ENCODE assay signal across 9 cellular contexts in the genomic region with DNA sequence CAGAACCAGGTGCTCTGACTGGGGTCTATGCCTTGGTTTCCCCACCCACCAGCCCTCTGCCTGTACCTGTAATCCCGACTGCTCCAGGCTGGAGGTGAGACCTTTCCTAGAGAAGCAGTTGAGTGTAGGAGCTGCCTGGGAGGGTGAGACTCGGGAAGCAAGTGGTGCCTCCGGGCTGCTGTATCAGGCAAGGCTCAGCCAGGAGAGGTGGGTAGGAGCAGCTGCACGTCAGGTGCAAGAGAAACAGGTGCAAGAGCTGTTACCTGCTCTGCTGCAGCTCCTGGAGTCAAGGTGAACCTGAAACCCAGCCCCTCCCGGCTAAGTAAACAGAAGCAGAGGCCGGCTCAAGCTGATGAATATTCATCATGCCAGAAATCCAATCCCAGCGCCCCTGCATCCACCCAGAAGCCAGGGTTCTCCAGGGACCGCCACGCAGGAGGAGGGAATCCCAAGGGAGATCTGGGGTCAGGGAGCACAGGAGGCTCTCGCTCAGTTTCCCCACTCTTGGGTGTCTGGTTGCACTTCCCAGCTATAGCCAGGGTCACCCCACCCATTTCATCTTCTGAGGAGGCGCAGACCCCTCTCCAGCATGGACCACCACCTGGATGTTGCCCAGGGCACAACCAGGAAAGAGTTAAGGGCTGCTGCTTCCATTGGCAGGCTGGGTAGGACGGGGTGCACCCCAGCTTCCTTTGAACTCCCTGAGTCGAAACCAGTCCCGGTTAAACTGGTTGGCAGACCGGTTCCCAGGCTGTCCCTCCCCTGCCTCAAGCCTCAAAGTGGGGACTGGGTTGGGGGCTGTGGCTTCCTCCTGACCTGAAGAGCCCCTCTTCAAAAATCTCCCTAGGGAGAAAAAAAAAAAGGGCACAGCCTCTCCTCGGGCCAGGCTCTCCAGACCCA.
DNase-seq lines count a peak whose midpoint lies in the region; ATAC-seq lines count a peak whose summit lies in the region.
"Had no signal": no experiment of that assay in that cellular context is flagged by ENCODE, and none has a peak within 500 bp of the region (broad histone marks: within the 10 kb centered on the region; RNA-seq: fewer than 3 reads in every experiment).

A gene with protein sequence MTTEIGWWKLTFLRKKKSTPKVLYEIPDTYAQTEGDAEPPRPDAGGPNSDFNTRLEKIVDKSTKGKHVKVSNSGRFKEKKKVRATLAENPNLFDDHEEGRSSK (minus strand): TSS at position 293 of the 900 bp plus-strand sequence. CDS start 4,649 bp downstream, outside the sequence.

- H3K27me3 ChIP-seq in iPS-15b (ENCODE audit: control insufficient read depth, insufficient read depth, low read length) (peaks cover 4% of the 10 kb centered on the region), rectal smooth muscle tissue (ENCODE audit: control insufficient read depth, insufficient read depth, low read length) (no peaks in the 10 kb centered on the region)

- no peaks in the 10 kb centered on the region for H3K9me3 ChIP-seq in iPS-15b (ENCODE audit: control insufficient read depth, insufficient read depth, low read length)

- no peak for ATAC-seq in GM19397 (IDR thresholded peaks at IDR 0.05; ENCODE audit: unreplicated experiment)
- no peak for ATAC-seq in GM19324 (IDR thresholded peaks at IDR 0.05; ENCODE audit: low FRiP score, unreplicated experiment)
- no peak for ATAC-seq in HG02588 (IDR thresholded peaks at IDR 0.05; ENCODE audit: unreplicated experiment)
- ATAC-seq: naive thymus-derived CD8-positive, alpha-beta T cell had no signal

- no peaks in the 10 kb centered on the region for H3K36me3 ChIP-seq in iPS-15b (ENCODE audit: control insufficient read depth, insufficient read depth, low read length)
- H3K36me3 ChIP-seq in rectal smooth muscle tissue (ENCODE audit: control insufficient read depth, insufficient read depth, low read length) = peaks cover 5% of the 10 kb centered on the region

- DNase-seq in HuH-7 (ENCODE audit: low spot score) = peak; percentile 39
- peak; percentile 88 for DNase-seq in NCI-H2196 treated with DMSO at 0.1 percent for 48 hours (lab: John Stamatoyannopoulos, UW; ENCODE audit: unreplicated experiment)
- DNase-seq in amniotic stem cell (lab: John Stamatoyannopoulos, UW) = no peak
- DNase-seq: naive thymus-derived CD8-positive, alpha-beta T cell had no signal

- H3K9ac ChIP-seq in iPS-15b (ENCODE audit: low read depth, low read length) (no peak within 1 kb of the TSS), rectal smooth muscle tissue (ENCODE audit: low read length) (peak within 1 kb of the TSS; percentile 74)

- peaks cover 10% of the 10 kb centered on the region for H3K4me1 ChIP-seq in iPS-15b (ENCODE audit: control insufficient read depth, insufficient read depth, low read length)
- H3K4me1 ChIP-seq in rectal smooth muscle tissue (ENCODE audit: control insufficient read depth, insufficient read depth, low read length) = no peaks in the 10 kb centered on the region

- H3K27ac ChIP-seq in rectal smooth muscle tissue (ENCODE audit: low read depth, low read length) = no peak within 1 kb of the TSS

- H3K4me3 ChIP-seq in iPS-15b (ENCODE audit: low read depth, low read length) = peak within 1 kb of the TSS; percentile 38
- H3K4me3 ChIP-seq in rectal smooth muscle tissue (ENCODE audit: low read length) = peak within 1 kb of the TSS; percentile 59
